16 cellular contexts compared by ENCODE assay signal in genomic region chr20:58699246-58700107, GRCh38. TPM values are rescaled to one million over a fixed set of nuclear protein-coding genes. Genes with fewer than 3 reads are reported as not detected.
A peak's percentile ranks its signal among the peaks of the same experiment; 100 is the strongest.
DNase-seq lines count a peak whose midpoint lies in the region; ATAC-seq and TF ChIP-seq lines count a peak whose summit lies in the region.
"Had no signal": no experiment of that assay in that cellular context is flagged by ENCODE, and none has a peak within 500 bp of the region (broad histone marks: within the 10 kb centered on the region; RNA-seq: fewer than 3 reads in every experiment).

No MANE protein-coding gene starts in this region.

- TF ChIP-seq CTCF in activated B cell treated with CpG ODN at 0.5 μM for 24 hours (IDR thresholded peaks at IDR 0.05): no peak

- CTCF ChIA-PET in activated B cell treated with CpG ODN at 0.5 μM for 24 hours (lab: Charles Lee): no interaction called here

- POLR2A ChIA-PET in activated B cell treated with CpG ODN at 0.5 μM for 24 hours (lab: Charles Lee): interaction anchor here (0.6 kb wide), 1 partner anchor 1088 kb away, joined by 6 read pairs; no protein-coding TSS in a partner anchor

- ATAC-seq in activated B cell treated with CpG ODN at 0.5 μM for 24 hours (ENCODE audit: low read depth): no peak
- ATAC-seq in Right ventricle myocardium superior (ENCODE audit: poor library complexity): peak; percentile 66
- peak; percentile 26 for ATAC-seq in sciatic nerve
- ATAC-seq in GM21381 (IDR thresholded peaks at IDR 0.05; ENCODE audit: unreplicated experiment): no peak
- ATAC-seq: left lobe of liver had no signal

- no peak overlapping the region for H3K27ac Mint-ChIP-seq in activated B cell treated with CpG ODN at 0.5 μM for 24 hours

- H3K36me3 Mint-ChIP-seq in activated B cell treated with CpG ODN at 0.5 μM for 24 hours (ENCODE audit: low read depth): peaks cover 36% of the 10 kb centered on the region

- intact Hi-C loops in activated B cell treated with CpG ODN at 0.5 μM for 24 hours (cut with micrococcal nuclease): no loop called here
- intact Hi-C loops in Right ventricle myocardium superior (cut with DNase I): no loop called here
- intact Hi-C loops in sciatic nerve (cut with DNase I): no loop called here

- H3K4me3 ChIP-seq in H7 (ENCODE audit: insufficient read depth, low read depth, low read length): no peak overlapping the region
- H3K4me3 ChIP-seq: ovary had no signal

- no peaks in the 10 kb centered on the region for H3K9me3 Mint-ChIP-seq in activated B cell treated with CpG ODN at 0.5 μM for 24 hours

- no peaks in the 10 kb centered on the region for H3K4me1 Mint-ChIP-seq in activated B cell treated with CpG ODN at 0.5 μM for 24 hours

- DNase-seq in H7: peak; percentile 48
- DNase-seq in activated B cell treated with CpG ODN at 0.5 μM for 24 hours: peak; percentile 6
- DNase-seq in Right ventricle myocardium superior: peak; percentile 56
- DNase-seq in sciatic nerve (ENCODE audit: low spot score): peak; percentile 57
- no peak for DNase-seq in D341Med (ENCODE audit: low spot score)
- no peak for DNase-seq in SIG-M5 (lab: John Stamatoyannopoulos, UW)
- DNase-seq: activated effector memory CD4-positive, alpha-beta T cell treated with Interleukin-2 at 50 U/mL for 16 hours; BE2C; cortex of kidney; NCI-H2029; NCI-H446; NK-92 treated with Interleukin-12 subunit alpha and Interleukin-12 subunit beta, amount 100 ng/mL, for 24 hours; RPMI8226 had no signal

- no peaks in the 10 kb centered on the region for H3K27me3 ChIP-seq in H7 (ENCODE audit: control insufficient read depth, insufficient read depth, low read length)
- H3K27me3 ChIP-seq: BE2C, ovary had no signal

- H3K4me3 Mint-ChIP-seq in activated B cell treated with CpG ODN at 0.5 μM for 24 hours: no peak overlapping the region

- H3K27me3 Mint-ChIP-seq in activated B cell treated with CpG ODN at 0.5 μM for 24 hours: no peaks in the 10 kb centered on the region

- peaks cover 14% of the 10 kb centered on the region for H3K36me3 ChIP-seq in H7 (replicated peaks; ENCODE audit: control insufficient read depth, insufficient read depth, low read length)
- H3K36me3 ChIP-seq: ovary had no signal

RNA-seq across cellular contexts. Expression of gene NPEPL1, which starts 6.9 kb away (rescaled TPM):
- total RNA-seq in H7 (2014; rRNA removed; shearing (Covaris generic)): 30.9 and 33.8 TPM in 2 replicates
- total RNA-seq in activated B cell treated with CpG ODN at 0.5 μM for 24 hours (18.7 and 21.5 TPM in 2 replicates), Right ventricle myocardium superior (24.4 TPM), sciatic nerve (47.5 TPM)

RNA-seq across cellular contexts. Expression of gene STX16, which starts 48.4 kb away (rescaled TPM):
- total RNA-seq in H7 (2014; rRNA removed; shearing (Covaris generic)): 18.4 and 30.7 TPM in 2 replicates
- total RNA-seq in activated B cell treated with CpG ODN at 0.5 μM for 24 hours: 71.4 and 77.4 TPM in 2 replicates
- total RNA-seq in Right ventricle myocardium superior: 21.8 TPM
- total RNA-seq in sciatic nerve: 78.7 TPM

Comparison
In these comparisons a context has a peak if more than half of its experiments do, and no peak if none do; other contexts are left out.
1. DNase-seq: peak in H7 (single experiment), activated B cell treated with CpG ODN at 0.5 μM for 24 hours (single experiment), Right ventricle myocardium superior (single experiment) and sciatic nerve (single experiment); none in D341Med (single experiment) and SIG-M5 (single experiment).
2. ATAC-seq: peak in Right ventricle myocardium superior (single experiment) and sciatic nerve (single experiment); none in activated B cell treated with CpG ODN at 0.5 μM for 24 hours (single experiment) and GM21381 (single experiment).